Comparison of ENCODE assay signal across 15 cellular contexts in genomic region chr7:139588632-139589031, GRCh38.
DNase-seq lines count a peak whose midpoint lies in the region; ATAC-seq and TF ChIP-seq lines count a peak whose summit lies in the region.
"Had no signal": no experiment of that assay in that cellular context is flagged by ENCODE, and none has a peak within 500 bp of the region (broad histone marks: within the 10 kb centered on the region; RNA-seq: fewer than 3 reads in every experiment).

No MANE protein-coding gene starts in this region.

- H3K4me3 Mint-ChIP-seq in activated T-cell treated with anti-CD3 and anti-CD28 coated beads, Interleukin-2, amount 50 U/mL, for 24 hours: no peak overlapping the region
- H3K4me3 Mint-ChIP-seq in chondrocyte (ENCODE audit: unreplicated experiment): no peak overlapping the region
- H3K4me3 Mint-ChIP-seq: B cell; effector memory CD8-positive, alpha-beta T cell; T-helper 1 cell treated with Interleukin-12 subunit alpha and Interleukin-12 subunit beta and Interleukin-4 antibody, amounts not matched to agents 30 μg/mL and 1 μg/mL, for 36 hours had no signal

- H3K4me2 ChIP-seq in mesenchymal stem cell (ENCODE audit: low read length, poor library complexity, severe bottlenecking): no peak overlapping the region

- no peak overlapping the region for H3K4ac ChIP-seq in mesenchymal stem cell (ENCODE audit: low read depth in 1 of 2, low read length in 2 of 2)

- peaks cover 7% of the 10 kb centered on the region for H3K4me1 Mint-ChIP-seq in activated T-cell treated with anti-CD3 and anti-CD28 coated beads, Interleukin-2, amount 50 U/mL, for 24 hours (ENCODE audit: low read depth)
- no peaks in the 10 kb centered on the region for H3K4me1 Mint-ChIP-seq in chondrocyte (ENCODE audit: low read depth)
- H3K4me1 Mint-ChIP-seq: B cell had no signal

- H3K27me3 ChIP-seq in mesenchymal stem cell (ENCODE audit: control insufficient read depth in 1 of 2, insufficient read depth in 1 of 2, low read length in 2 of 2) (no peaks in the 10 kb centered on the region), upper lobe of right lung (no peaks in the 10 kb centered on the region), suprapubic skin (no peaks in the 10 kb centered on the region)

- ATAC-seq in upper lobe of right lung: peak; percentile 90
- ATAC-seq: effector memory CD8-positive, alpha-beta T cell; GM12878; left colon had no signal

- no peak for TF ChIP-seq POLR2A in suprapubic skin (IDR thresholded peaks at IDR 0.05)

- no peak overlapping the region for H4K8ac ChIP-seq in mesenchymal stem cell (ENCODE audit: low read length)

- H3K4me3 ChIP-seq in mesenchymal stem cell (ENCODE audit: insufficient read depth in 1 of 2, low read depth in 1 of 2, low read length in 2 of 2) (no peak overlapping the region), upper lobe of right lung (no peak overlapping the region), suprapubic skin (no peak overlapping the region)
- H3K4me3 ChIP-seq: GM12878 had no signal

- peaks cover 4% of the 10 kb centered on the region for H3K4me1 ChIP-seq in mesenchymal stem cell (ENCODE audit: control insufficient read depth, insufficient read depth, low read depth, low read length)
- H3K4me1 ChIP-seq in upper lobe of right lung: no peaks in the 10 kb centered on the region
- H3K4me1 ChIP-seq in suprapubic skin: no peaks in the 10 kb centered on the region

- intact Hi-C loops in upper lobe of right lung (cut with DNase I): no loop called here

- no peak overlapping the region for H2AFZ ChIP-seq in mesenchymal stem cell (ENCODE audit: low read depth, low read length)

- no peak for TF ChIP-seq CTCF in chondrocyte (IDR thresholded peaks at IDR 0.05)
- TF ChIP-seq CTCF in upper lobe of right lung (IDR thresholded peaks at IDR 0.05): no peak
- TF ChIP-seq CTCF in suprapubic skin (IDR thresholded peaks at IDR 0.05): no peak

- H2BK5ac ChIP-seq in mesenchymal stem cell (ENCODE audit: low read depth, low read length, poor library complexity, severe bottlenecking): no peak overlapping the region

- no peak overlapping the region for H3K14ac ChIP-seq in mesenchymal stem cell (ENCODE audit: low read length in 2 of 2)

- no peak overlapping the region for H3K18ac ChIP-seq in mesenchymal stem cell (ENCODE audit: low read depth in 1 of 2, low read length in 2 of 2)

- no peak overlapping the region for H2BK120ac ChIP-seq in mesenchymal stem cell (ENCODE audit: low read depth, low read length)

- peaks cover 77% of the 10 kb centered on the region for H3K36me3 Mint-ChIP-seq in activated T-cell treated with anti-CD3 and anti-CD28 coated beads, Interleukin-2, amount 50 U/mL, for 24 hours (ENCODE audit: low read depth)
- peaks cover 40% of the 10 kb centered on the region for H3K36me3 Mint-ChIP-seq in chondrocyte (ENCODE audit: low read depth)

- H3K9ac ChIP-seq in mesenchymal stem cell (ENCODE audit: low read length): no peak overlapping the region

- H3K9me3 ChIP-seq in mesenchymal stem cell (ENCODE audit: control insufficient read depth, low read length): no peaks in the 10 kb centered on the region
- no peaks in the 10 kb centered on the region for H3K9me3 ChIP-seq in upper lobe of right lung
- no peaks in the 10 kb centered on the region for H3K9me3 ChIP-seq in suprapubic skin

- WGBS in mesenchymal stem cell: 83% methylated on average over 6 of the region's 7 CpGs
- WGBS in suprapubic skin: 71% methylated on average over 7 of the region's 7 CpGs

- no peak overlapping the region for H2AK5ac ChIP-seq in mesenchymal stem cell (ENCODE audit: low read length, severe bottlenecking)

- peak overlapping the region in 1 of 2 experiments; percentile 12 for H2BK12ac ChIP-seq in mesenchymal stem cell (ENCODE audit: low read length in 2 of 2)

- H3K23ac ChIP-seq in mesenchymal stem cell (ENCODE audit: low read length in 2 of 2): peak overlapping the region in 1 of 2 experiments; percentile 46

- H3K9me3 Mint-ChIP-seq in activated T-cell treated with anti-CD3 and anti-CD28 coated beads, Interleukin-2, amount 50 U/mL, for 24 hours: no peaks in the 10 kb centered on the region
- no peaks in the 10 kb centered on the region for H3K9me3 Mint-ChIP-seq in chondrocyte (ENCODE audit: low read depth)
- H3K9me3 Mint-ChIP-seq: effector memory CD8-positive, alpha-beta T cell; T-helper 1 cell treated with Interleukin-12 subunit alpha and Interleukin-12 subunit beta and Interleukin-4 antibody, amounts not matched to agents 30 μg/mL and 1 μg/mL, for 36 hours had no signal

- H3K27ac Mint-ChIP-seq in activated T-cell treated with anti-CD3 and anti-CD28 coated beads, Interleukin-2, amount 50 U/mL, for 24 hours: peak overlapping the region; percentile 40
- no peak overlapping the region for H3K27ac Mint-ChIP-seq in chondrocyte (ENCODE audit: unreplicated experiment)
- H3K27ac Mint-ChIP-seq: B cell; T-helper 1 cell treated with Interleukin-12 subunit alpha and Interleukin-12 subunit beta and Interleukin-4 antibody, amounts not matched to agents 30 μg/mL and 1 μg/mL, for 36 hours had no signal

- peaks cover 30% of the 10 kb centered on the region for H3K79me1 ChIP-seq in mesenchymal stem cell (replicated peaks; ENCODE audit: low read length, poor library complexity, severe bottlenecking)

- H4K91ac ChIP-seq in mesenchymal stem cell (ENCODE audit: low read length): no peak overlapping the region

- no peak for TF ChIP-seq EP300 in suprapubic skin (IDR thresholded peaks at IDR 0.05)

- DNase-seq in activated T-cell treated with anti-CD3 and anti-CD28 coated beads, Interleukin-2, amount 50 U/mL, for 24 hours: peak; percentile 20
- no peak for DNase-seq in activated T-cell treated with anti-CD3 and anti-CD28 coated beads for 4 hours
- peak; percentile 10 for DNase-seq in chondrocyte (ENCODE audit: low spot score)
- peak; percentile 76 for DNase-seq in mesenchymal stem cell
- DNase-seq in upper lobe of right lung: no peak
- DNase-seq in suprapubic skin (ENCODE audit: low spot score in 2 of 2): no peak
- no peak for DNase-seq in NCI-H82 (lab: John Stamatoyannopoulos, UW)
- no peak for DNase-seq in NCI-H187 treated with DMSO at 0.1 percent for 48 hours (lab: John Stamatoyannopoulos, UW)
- DNase-seq: effector memory CD8-positive, alpha-beta T cell; left colon; NCI-H2029 treated with DMSO at 0.1 percent for 48 hours; stimulated activated CD4-positive, alpha-beta T cell treated with anti-CD3 and anti-CD28 coated beads, Interleukin-4, amount 100 ng/mL, for 4 hours had no signal

- H3K27me3 Mint-ChIP-seq in activated T-cell treated with anti-CD3 and anti-CD28 coated beads, Interleukin-2, amount 50 U/mL, for 24 hours: no peaks in the 10 kb centered on the region
- no peaks in the 10 kb centered on the region for H3K27me3 Mint-ChIP-seq in chondrocyte (ENCODE audit: low read depth)
- H3K27me3 Mint-ChIP-seq: B cell; effector memory CD8-positive, alpha-beta T cell had no signal

- H3K27ac ChIP-seq in mesenchymal stem cell (ENCODE audit: low read length, poor library complexity, severe bottlenecking) (no peak overlapping the region), upper lobe of right lung (no peak overlapping the region), suprapubic skin (no peak overlapping the region)

- H3K36me3 ChIP-seq in mesenchymal stem cell (ENCODE audit: control insufficient read depth in 1 of 2, insufficient read depth in 2 of 2, low read depth in 1 of 2, low read length in 2 of 2): peaks cover 65 to 85% of the 10 kb centered on the region in 2 experiments
- peaks cover 61% of the 10 kb centered on the region for H3K36me3 ChIP-seq in upper lobe of right lung
- peaks cover 47% of the 10 kb centered on the region for H3K36me3 ChIP-seq in suprapubic skin

- H2BK15ac ChIP-seq in mesenchymal stem cell (ENCODE audit: low read depth, poor library complexity, severe bottlenecking): no peak overlapping the region

Comparison
In these comparisons a context has a peak if more than half of its experiments do, and no peak if none do; other contexts are left out.
1. DNase-seq: peak in activated T-cell treated with anti-CD3 and anti-CD28 coated beads, Interleukin-2, amount 50 U/mL, for 24 hours (single experiment), chondrocyte (single experiment) and mesenchymal stem cell (single experiment); none in activated T-cell treated with anti-CD3 and anti-CD28 coated beads for 4 hours (single experiment), upper lobe of right lung (single experiment), suprapubic skin (0 of 2), NCI-H82 (single experiment) and NCI-H187 treated with DMSO at 0.1 percent for 48 hours (single experiment).